Comparison of ENCODE assay signal across 16 cellular contexts in genomic region chr7:129783097-129783919, GRCh38.
DNase-seq lines count a peak whose midpoint lies in the region; ATAC-seq, FAIRE-seq and TF ChIP-seq lines count a peak whose summit lies in the region.
"Had no signal": no experiment of that assay in that cellular context is flagged by ENCODE, and none has a peak within 500 bp of the region (broad histone marks: within the 10 kb centered on the region; RNA-seq: fewer than 3 reads in every experiment).

No MANE protein-coding gene starts in this region.

- H3K4me1 Mint-ChIP-seq in CD4-positive, CD25-positive, alpha-beta regulatory T cell = peaks cover 10 to 53% (median 27%) of the 10 kb centered on the region in 4 donors
- peaks cover 31 to 49% of the 10 kb centered on the region in 2 donors for H3K4me1 Mint-ChIP-seq in natural killer cell

- SMC1A ChIA-PET in GM12878 (lab: Charles Lee; ENCODE audit: uncharacterized antibody, unreplicated experiment) = no interaction called here

- H3K27ac ChIP-seq in CD4-positive, CD25-positive, alpha-beta regulatory T cell (ENCODE audit: insufficient read depth, low read length, poor library complexity, severe bottlenecking) = no peak overlapping the region
- no peak overlapping the region for H3K27ac ChIP-seq in GM12878 (ENCODE audit: control insufficient read depth, insufficient read depth)
- H3K27ac ChIP-seq in upper lobe of right lung = no peak overlapping the region
- H3K27ac ChIP-seq: adrenal gland, pancreas had no signal

- H3K4me1 ChIP-seq in CD4-positive, CD25-positive, alpha-beta regulatory T cell (ENCODE audit: control insufficient read depth, insufficient read depth, low read length, poor library complexity, severe bottlenecking) = peaks cover 72% of the 10 kb centered on the region
- peaks cover 21% of the 10 kb centered on the region for H3K4me1 ChIP-seq in GM12878 (ENCODE audit: control insufficient read depth, insufficient read depth, low read length)
- H3K4me1 ChIP-seq in upper lobe of right lung = peaks cover 54% of the 10 kb centered on the region

- no peak for TF ChIP-seq POLR2A in GM12878 (IDR thresholded peaks at IDR 0.05; ENCODE audit: low read depth, low read length)

- peaks cover 20% of the 10 kb centered on the region for H3K27me3 ChIP-seq in CD4-positive, CD25-positive, alpha-beta regulatory T cell (ENCODE audit: control insufficient read depth, insufficient read depth, low read length)
- H3K27me3 ChIP-seq in H7 (ENCODE audit: control insufficient read depth, insufficient read depth, low read length) (peaks cover 87% of the 10 kb centered on the region), GM12878 (replicated peaks in 1 of 2; ENCODE audit: control insufficient read depth in 2 of 2, insufficient read depth in 2 of 2, low read length in 1 of 2) (peaks cover 29 to 32% of the 10 kb centered on the region in 2 experiments), upper lobe of right lung (peaks cover 95% of the 10 kb centered on the region)

- H3K9me3 Mint-ChIP-seq in CD4-positive, CD25-positive, alpha-beta regulatory T cell = peaks cover 0 to 5% (median 0%) of the 10 kb centered on the region in 7 donors
- no peaks in the 10 kb centered on the region for H3K9me3 Mint-ChIP-seq in natural killer cell

- peaks cover 75% of the 10 kb centered on the region for H3K27me3 Mint-ChIP-seq in CD4-positive, CD25-positive, alpha-beta regulatory T cell
- peaks cover 54 to 66% of the 10 kb centered on the region in 2 donors for H3K27me3 Mint-ChIP-seq in natural killer cell (ENCODE audit: low read depth in 2 of 2)

- no peaks in the 10 kb centered on the region for H3K36me3 ChIP-seq in CD4-positive, CD25-positive, alpha-beta regulatory T cell (ENCODE audit: control insufficient read depth, insufficient read depth, low read length)
- no peaks in the 10 kb centered on the region for H3K36me3 ChIP-seq in H7 (replicated peaks; ENCODE audit: control insufficient read depth, insufficient read depth, low read length)
- no peaks in the 10 kb centered on the region for H3K36me3 ChIP-seq in GM12878 (ENCODE audit: control insufficient read depth in 2 of 2, insufficient read depth in 2 of 2, low read length in 1 of 2)
- H3K36me3 ChIP-seq in upper lobe of right lung = no peaks in the 10 kb centered on the region
- H3K36me3 ChIP-seq: adrenal gland, pancreas had no signal

- intact Hi-C loops in GM12878 (cut with micrococcal nuclease; ENCODE audit: unreplicated experiment) = no loop called here
- intact Hi-C loops in natural killer cell (cut with micrococcal nuclease) = no loop called here
- intact Hi-C loops in upper lobe of right lung (cut with DNase I) = no loop called here

- no TSS peak for BruUV-seq in GM12878 (replicated peaks; lab: Mats Ljungman, UMichigan)

- H3K4me2 ChIP-seq in GM12878 (ENCODE audit: control insufficient read depth, insufficient read depth) = no peak overlapping the region

- TF ChIP-seq EP300 in GM12878 (IDR thresholded peaks at IDR 0.05; ENCODE audit: borderline replicate concordance in 1 of 2, control insufficient read depth in 1 of 2, low read depth in 2 of 2, low read length in 2 of 2) = no peak

- no peaks in the 10 kb centered on the region for H3K9me3 ChIP-seq in CD4-positive, CD25-positive, alpha-beta regulatory T cell (ENCODE audit: control insufficient read depth in 2 of 2, low read length in 2 of 2)
- H3K9me3 ChIP-seq in GM12878 (replicated peaks; ENCODE audit: control insufficient read depth, insufficient read depth, low read length) (no peaks in the 10 kb centered on the region; the same call in 2 of the 3 replicates), upper lobe of right lung (no peaks in the 10 kb centered on the region)
- H3K9me3 ChIP-seq: adrenal gland, pancreas had no signal

- H3K4me3 ChIP-seq in CD4-positive, CD25-positive, alpha-beta regulatory T cell (ENCODE audit: low read depth, low read length) = no peak overlapping the region
- H3K4me3 ChIP-seq in H7 (ENCODE audit: insufficient read depth, low read depth, low read length) (no peak overlapping the region), GM12878 (no peak overlapping the region), upper lobe of right lung (no peak overlapping the region)
- H3K4me3 ChIP-seq: pancreas had no signal

- no peak for FAIRE-seq in GM12878 (lab: Jason Lieb, UNC)
- FAIRE-seq: pancreas had no signal

- no peak for TF ChIP-seq RAD21 in GM12878 (IDR thresholded peaks at IDR 0.05; ENCODE audit: insufficient read depth, low read depth, low read length)

- no peak for TF ChIP-seq CTCF in GM12878 (IDR thresholded peaks at IDR 0.05 in 2 of 3, conservative IDR thresholded peaks at IDR 0.05 in 1 of 3; ENCODE audit: control insufficient read depth in 2 of 3, extremely low read depth in 1 of 3, insufficient read depth in 1 of 3, low read depth in 3 of 3, low read length in 3 of 3)
- no peak for TF ChIP-seq CTCF in natural killer cell (IDR thresholded peaks at IDR 0.05)
- TF ChIP-seq CTCF in upper lobe of right lung (IDR thresholded peaks at IDR 0.05) = no peak

- no peak overlapping the region for H2AFZ ChIP-seq in GM12878 (ENCODE audit: control insufficient read depth, low read depth, low read length)

- no peaks in the 10 kb centered on the region for H4K20me1 ChIP-seq in GM12878 (ENCODE audit: control insufficient read depth, insufficient read depth)

- ATAC-seq in CD4-positive, CD25-positive, alpha-beta regulatory T cell (ENCODE audit: low read depth in 2 of 2) = no peak
- no peak for ATAC-seq in GM12878
- ATAC-seq in natural killer cell = no peak
- ATAC-seq in upper lobe of right lung = no peak
- ATAC-seq: left colon, pancreas had no signal

- no peak overlapping the region for H3K9ac ChIP-seq in GM12878 (ENCODE audit: control insufficient read depth, insufficient read depth, low read length)

- in situ Hi-C loops in GM12878 (cut with MboI) = no loop called here

- POLR2A ChIA-PET in GM12878 (lab: Charles Lee) = no interaction called here

- CTCF ChIA-PET in GM12878 (lab: Yijun Ruan, JAX) = no interaction called here

- DNase-seq in CD4-positive, CD25-positive, alpha-beta regulatory T cell = no peak
- peak; percentile 77 for DNase-seq in H7
- DNase-seq in GM12878 (ENCODE audit: low read depth, low spot score) = no peak
- DNase-seq in natural killer cell = no peak
- DNase-seq in ureter (ENCODE audit: low spot score) = no peak
- no peak for DNase-seq in upper lobe of right lung
- DNase-seq in mesenteric fat pad (ENCODE audit: low spot score) = no peak
- no peak for DNase-seq in 8988T
- DNase-seq: activated CD4-positive, CD25-positive, alpha-beta regulatory T cell; adrenal gland; NCI-H1417 treated with DMSO at 0.1 percent for 48 hours; NCI-H526; pancreas; SHP77 treated with DMSO at 0.1 percent for 48 hours; stimulated activated CD4-positive, alpha-beta T cell treated with anti-CD3 and anti-CD28 coated beads, Interleukin-4, amount 100 ng/mL, for 24 hours had no signal

- H3K79me2 ChIP-seq in GM12878 (ENCODE audit: control insufficient read depth, insufficient read depth, low read length) = no peaks in the 10 kb centered on the region

- peaks cover 3% of the 10 kb centered on the region for H3K36me3 Mint-ChIP-seq in CD4-positive, CD25-positive, alpha-beta regulatory T cell
- no peaks in the 10 kb centered on the region for H3K36me3 Mint-ChIP-seq in natural killer cell

- RAD21 ChIA-PET in GM12878 (lab: Charles Lee; ENCODE audit: unreplicated experiment) = no interaction called here

- no peak overlapping the region for H3K27ac Mint-ChIP-seq in CD4-positive, CD25-positive, alpha-beta regulatory T cell
- H3K27ac Mint-ChIP-seq in natural killer cell = no peak overlapping the region

- H3K4me3 Mint-ChIP-seq in CD4-positive, CD25-positive, alpha-beta regulatory T cell = peak overlapping the region in 3 of 4 donors; percentile 68 to 85 (median 84)
- peak overlapping the region; percentile 74 for H3K4me3 Mint-ChIP-seq in natural killer cell

- 34% methylated on average over 44 of the region's 44 CpGs for WGBS in GM12878 (ENCODE audit: insufficient coverage, insufficient replicate concordance, low lambda C conversion rate, missing lambda C conversion rate)

TF ChIP-seq in GM12878, 131 proteins besides CTCF, POLR2A, EP300 and RAD21:
- TF ChIP-seq EZH2 (IDR thresholded peaks at IDR 0.05; ENCODE audit: borderline replicate concordance, control insufficient read depth, low read depth, low read length) = peak; percentile 98
- TF ChIP-seq ESRRA (IDR thresholded peaks at IDR 0.05; ENCODE audit: low read length) = no peak
- peak; percentile 81 for TF ChIP-seq SUZ12 (IDR thresholded peaks at IDR 0.05; ENCODE audit: unreplicated experiment)
- no peak for TF ChIP-seq MXI1 (IDR thresholded peaks at IDR 0.05; ENCODE audit: low read depth, low read length)
- TF ChIP-seq EGR1 (IDR thresholded peaks at IDR 0.05; ENCODE audit: borderline replicate concordance in 1 of 2, low read depth in 2 of 2, low read length in 2 of 2) = no peak
- TF ChIP-seq SRF (IDR thresholded peaks at IDR 0.05; ENCODE audit: low read depth in 2 of 2, low read length in 2 of 2) = no peak
- no peak for TF ChIP-seq USF1 (IDR thresholded peaks at IDR 0.05; ENCODE audit: borderline replicate concordance, extremely low read length, insufficient read depth, low read depth, low read length)
- TF ChIP-seq SREBF2 (IDR thresholded peaks at IDR 0.05; ENCODE audit: low read length) = no peak
- no peak for TF ChIP-seq PBX3 (IDR thresholded peaks at IDR 0.05; ENCODE audit: insufficient replicate concordance, low read depth, low read length)
- no peak for TF ChIP-seq SMARCA5 (IDR thresholded peaks at IDR 0.05)
- no peak for TF ChIP-seq YY1 (IDR thresholded peaks at IDR 0.05; ENCODE audit: low read depth, low read length)
- no peak for TF ChIP-seq NBN (IDR thresholded peaks at IDR 0.05)
- TF ChIP-seq MYC (IDR thresholded peaks at IDR 0.05; ENCODE audit: insufficient read depth, insufficient read length, insufficient replicate concordance, low read length, severe bottlenecking) = no peak
- TF ChIP-seq POLR2AphosphoS5 (IDR thresholded peaks at IDR 0.05; ENCODE audit: low read length) = no peak
